1 cellular context compared by ENCODE assay signal in the genomic region with DNA sequence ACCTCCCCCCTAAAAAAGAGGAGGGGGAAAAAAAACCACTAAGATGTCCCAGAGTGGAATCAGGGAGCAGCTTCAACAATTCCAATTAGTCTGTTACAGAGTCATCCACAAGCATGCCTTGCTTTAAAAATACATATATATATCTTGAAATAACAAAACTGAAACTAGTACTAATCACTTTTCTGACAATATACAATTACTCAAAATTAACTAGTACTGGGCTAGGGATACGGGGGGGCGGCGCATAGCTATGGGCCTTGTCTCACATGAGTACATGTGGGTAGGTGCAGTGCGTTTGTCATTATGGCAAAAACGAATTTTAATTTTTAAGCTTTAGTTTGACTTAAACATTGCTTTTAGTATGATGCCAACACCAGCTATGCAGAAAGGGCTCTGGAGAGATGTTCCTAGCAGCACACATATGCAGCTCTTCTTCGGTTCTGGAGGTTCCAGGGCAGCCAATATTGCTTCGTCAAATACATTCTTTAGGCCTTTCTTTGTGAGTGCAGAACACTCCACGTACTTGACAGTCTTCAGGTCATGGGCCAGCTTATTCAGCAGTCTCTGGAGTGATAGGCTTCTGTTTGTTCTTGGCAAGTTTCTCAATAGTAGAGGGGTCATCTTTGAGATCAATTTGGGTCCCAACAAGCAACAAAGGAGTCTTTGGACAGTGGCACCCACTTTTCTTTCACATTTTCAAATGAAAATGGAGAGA.
A peak's percentile ranks its signal among the peaks of the same experiment; 100 is the strongest.
TF ChIP-seq lines count a peak whose summit lies in the region.

No MANE protein-coding gene starts in this region.

TF ChIP-seq in HepG2, 621 proteins besides CTCF, POLR2A, EP300 and RAD21 (continued from another document and continues in another):
- TF ChIP-seq IRF9 (CRISPR knock-in tag; IDR thresholded peaks at IDR 0.05; ENCODE audit: borderline replicate concordance) (no peak), AHDC1 (CRISPR knock-in tag; IDR thresholded peaks at IDR 0.05; ENCODE audit: borderline replicate concordance) (no peak), ZNF724P (CRISPR knock-in tag; IDR thresholded peaks at IDR 0.05; ENCODE audit: borderline replicate concordance) (no peak), ZNF644 (CRISPR knock-in tag; IDR thresholded peaks at IDR 0.05; ENCODE audit: low read depth) (no peak), PRMT3 (CRISPR knock-in tag; IDR thresholded peaks at IDR 0.05; ENCODE audit: borderline replicate concordance, low read depth) (no peak), MED1 (CRISPR knock-in tag; IDR thresholded peaks at IDR 0.05) (peak; percentile 32; the same call in 1 of the 2 replicates), ZC3H4 (CRISPR knock-in tag; IDR thresholded peaks at IDR 0.05; ENCODE audit: borderline replicate concordance) (no peak), REXO4 (CRISPR knock-in tag; IDR thresholded peaks at IDR 0.05; ENCODE audit: borderline replicate concordance) (no peak), ZNF501 (CRISPR knock-in tag; IDR thresholded peaks at IDR 0.05) (no peak), ZNF788 (CRISPR knock-in tag; IDR thresholded peaks at IDR 0.05; ENCODE audit: borderline replicate concordance) (no peak), POGZ (CRISPR knock-in tag; IDR thresholded peaks at IDR 0.05) (no peak), KAT8 (CRISPR knock-in tag; IDR thresholded peaks at IDR 0.05) (no peak), ZKSCAN5 (CRISPR knock-in tag; IDR thresholded peaks at IDR 0.05) (no peak), ZNF746 (CRISPR knock-in tag; IDR thresholded peaks at IDR 0.05) (no peak; the same call in 1 of the 2 replicates), BATF2 (CRISPR knock-in tag; IDR thresholded peaks at IDR 0.05) (no peak), SUZ12 (IDR thresholded peaks at IDR 0.05; ENCODE audit: low read depth, low read length) (no peak), FOXA3 (CRISPR knock-in tag; IDR thresholded peaks at IDR 0.05) (0 out of 2 replicates have a peak, but pooled peaks have one; percentile 14), ZNF878 (CRISPR knock-in tag; IDR thresholded peaks at IDR 0.05) (no peak), KDM5A (IDR thresholded peaks at IDR 0.05; ENCODE audit: borderline replicate concordance, low read length) (no peak), CAMTA2 (CRISPR knock-in tag; IDR thresholded peaks at IDR 0.05; ENCODE audit: borderline replicate concordance) (no peak), IKZF4 (CRISPR knock-in tag; IDR thresholded peaks at IDR 0.05; ENCODE audit: borderline replicate concordance, low read depth, not compliant biosample characterization) (no peak), ZNF224 (CRISPR knock-in tag; IDR thresholded peaks at IDR 0.05) (no peak), SMAD3 (CRISPR knock-in tag; IDR thresholded peaks at IDR 0.05) (no peak), ZNF614 (CRISPR knock-in tag; IDR thresholded peaks at IDR 0.05; ENCODE audit: borderline replicate concordance) (no peak), GATAD1 (CRISPR knock-in tag; IDR thresholded peaks at IDR 0.05) (no peak), ZNF720 (CRISPR knock-in tag; IDR thresholded peaks at IDR 0.05) (no peak), ZFP82 (CRISPR knock-in tag; IDR thresholded peaks at IDR 0.05; ENCODE audit: borderline replicate concordance) (no peak), ZNF790 (CRISPR knock-in tag; IDR thresholded peaks at IDR 0.05; ENCODE audit: borderline replicate concordance) (no peak), ARID5B (CRISPR knock-in tag; IDR thresholded peaks at IDR 0.05) (peak; percentile 46; the same call in 1 of the 2 replicates), FOXP1 (IDR thresholded peaks at IDR 0.05) (no peak), FOXP1 (CRISPR knock-in tag; IDR thresholded peaks at IDR 0.05) (no peak; the same call in 1 of the 2 replicates), NR2F6 (IDR thresholded peaks at IDR 0.05) (peak; percentile 70), NR2F6 (CRISPR knock-in tag; IDR thresholded peaks at IDR 0.05) (peak; percentile 34; the same call in 1 of the 2 replicates), KDM6A (CRISPR knock-in tag; IDR thresholded peaks at IDR 0.05; ENCODE audit: low read depth) (no peak), KLF11 (CRISPR knock-in tag; IDR thresholded peaks at IDR 0.05) (no peak), JUN (CRISPR knock-in tag; IDR thresholded peaks at IDR 0.05) (no peak), JUNB (CRISPR knock-in tag; IDR thresholded peaks at IDR 0.05; ENCODE audit: borderline replicate concordance) (no peak), ZNF331 (CRISPR knock-in tag; IDR thresholded peaks at IDR 0.05) (no peak), RXRB (CRISPR knock-in tag; IDR thresholded peaks at IDR 0.05; ENCODE audit: borderline replicate concordance) (no peak), ELF3 (CRISPR knock-in tag; IDR thresholded peaks at IDR 0.05) (no peak)
- TF ChIP-seq, protein P1, sequence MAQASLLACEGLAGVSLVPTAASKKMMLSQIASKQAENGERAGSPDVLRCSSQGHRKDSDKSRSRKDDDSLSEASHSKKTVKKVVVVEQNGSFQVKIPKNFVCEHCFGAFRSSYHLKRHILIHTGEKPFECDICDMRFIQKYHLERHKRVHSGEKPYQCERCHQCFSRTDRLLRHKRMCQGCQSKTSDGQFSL (CRISPR knock-in tag; IDR thresholded peaks at IDR 0.05) = 0 out of 2 replicates have a peak, but pooled peaks have one; percentile 58
- TF ChIP-seq, protein P2, sequence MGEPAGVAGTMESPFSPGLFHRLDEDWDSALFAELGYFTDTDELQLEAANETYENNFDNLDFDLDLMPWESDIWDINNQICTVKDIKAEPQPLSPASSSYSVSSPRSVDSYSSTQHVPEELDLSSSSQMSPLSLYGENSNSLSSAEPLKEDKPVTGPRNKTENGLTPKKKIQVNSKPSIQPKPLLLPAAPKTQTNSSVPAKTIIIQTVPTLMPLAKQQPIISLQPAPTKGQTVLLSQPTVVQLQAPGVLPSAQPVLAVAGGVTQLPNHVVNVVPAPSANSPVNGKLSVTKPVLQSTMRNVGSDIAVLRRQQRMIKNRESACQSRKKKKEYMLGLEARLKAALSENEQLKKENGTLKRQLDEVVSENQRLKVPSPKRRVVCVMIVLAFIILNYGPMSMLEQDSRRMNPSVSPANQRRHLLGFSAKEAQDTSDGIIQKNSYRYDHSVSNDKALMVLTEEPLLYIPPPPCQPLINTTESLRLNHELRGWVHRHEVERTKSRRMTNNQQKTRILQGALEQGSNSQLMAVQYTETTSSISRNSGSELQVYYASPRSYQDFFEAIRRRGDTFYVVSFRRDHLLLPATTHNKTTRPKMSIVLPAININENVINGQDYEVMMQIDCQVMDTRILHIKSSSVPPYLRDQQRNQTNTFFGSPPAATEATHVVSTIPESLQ (CRISPR knock-in tag; conservative IDR thresholded peaks at IDR 0.05) = no peak
- TF ChIP-seq, protein P3, sequence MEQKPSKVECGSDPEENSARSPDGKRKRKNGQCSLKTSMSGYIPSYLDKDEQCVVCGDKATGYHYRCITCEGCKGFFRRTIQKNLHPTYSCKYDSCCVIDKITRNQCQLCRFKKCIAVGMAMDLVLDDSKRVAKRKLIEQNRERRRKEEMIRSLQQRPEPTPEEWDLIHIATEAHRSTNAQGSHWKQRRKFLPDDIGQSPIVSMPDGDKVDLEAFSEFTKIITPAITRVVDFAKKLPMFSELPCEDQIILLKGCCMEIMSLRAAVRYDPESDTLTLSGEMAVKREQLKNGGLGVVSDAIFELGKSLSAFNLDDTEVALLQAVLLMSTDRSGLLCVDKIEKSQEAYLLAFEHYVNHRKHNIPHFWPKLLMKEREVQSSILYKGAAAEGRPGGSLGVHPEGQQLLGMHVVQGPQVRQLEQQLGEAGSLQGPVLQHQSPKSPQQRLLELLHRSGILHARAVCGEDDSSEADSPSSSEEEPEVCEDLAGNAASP (CRISPR knock-in tag; IDR thresholded peaks at IDR 0.05; ENCODE audit: borderline replicate concordance) = no peak; the same call in 1 of the 2 replicates
- TF ChIP-seq, protein P4, sequence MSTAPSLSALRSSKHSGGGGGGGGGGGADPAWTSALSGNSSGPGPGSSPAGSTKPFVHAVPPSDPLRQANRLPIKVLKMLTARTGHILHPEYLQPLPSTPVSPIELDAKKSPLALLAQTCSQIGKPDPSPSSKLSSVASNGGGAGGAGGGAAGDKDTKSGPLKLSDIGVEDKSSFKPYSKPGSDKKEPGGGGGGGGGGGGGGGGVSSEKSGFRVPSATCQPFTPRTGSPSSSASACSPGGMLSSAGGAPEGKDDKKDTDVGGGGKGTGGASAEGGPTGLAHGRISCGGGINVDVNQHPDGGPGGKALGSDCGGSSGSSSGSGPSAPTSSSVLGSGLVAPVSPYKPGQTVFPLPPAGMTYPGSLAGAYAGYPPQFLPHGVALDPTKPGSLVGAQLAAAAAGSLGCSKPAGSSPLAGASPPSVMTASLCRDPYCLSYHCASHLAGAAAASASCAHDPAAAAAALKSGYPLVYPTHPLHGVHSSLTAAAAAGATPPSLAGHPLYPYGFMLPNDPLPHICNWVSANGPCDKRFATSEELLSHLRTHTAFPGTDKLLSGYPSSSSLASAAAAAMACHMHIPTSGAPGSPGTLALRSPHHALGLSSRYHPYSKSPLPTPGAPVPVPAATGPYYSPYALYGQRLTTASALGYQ (CRISPR knock-in tag; IDR thresholded peaks at IDR 0.05) = 0 out of 2 replicates have a peak, but pooled peaks have one; percentile 42
